24 cellular contexts compared by ENCODE assay signal in genomic region chr20:56752274-56752673, GRCh38.
DNase-seq lines count a peak whose midpoint lies in the region; ATAC-seq, FAIRE-seq and TF ChIP-seq lines count a peak whose summit lies in the region.
"Had no signal": no experiment of that assay in that cellular context is flagged by ENCODE, and none has a peak within 500 bp of the region (broad histone marks: within the 10 kb centered on the region; RNA-seq: fewer than 3 reads in every experiment).

No MANE protein-coding gene starts in this region.

- H3K4ac ChIP-seq in IMR-90 (ENCODE audit: low read depth, low read length) = no peak overlapping the region

- no TSS peak for BruUV-seq in IMR-90 (replicated peaks; lab: Mats Ljungman, UMichigan)

- dilution Hi-C loops in IMR-90 (cut with HindIII; ENCODE audit: low sequenced_read_pairs, unreplicated experiment) = no loop called here

- H3K4me1 ChIP-seq in IMR-90 (ENCODE audit: control insufficient read depth, insufficient read depth, low read length) (no peaks in the 10 kb centered on the region), astrocyte (ENCODE audit: insufficient read depth, low read length) (no peaks in the 10 kb centered on the region)
- H3K4me1 ChIP-seq in CD4-positive, alpha-beta memory T cell (ENCODE audit: insufficient read depth, low read length) = no peaks in the 10 kb centered on the region
- H3K4me1 ChIP-seq: gastrocnemius medialis, HAP-1, sigmoid colon, SJCRH30 had no signal

- TF ChIP-seq CTCF in AG10803 (conservative IDR thresholded peaks at IDR 0.05; ENCODE audit: low read length) (no peak), IMR-90 (conservative IDR thresholded peaks at IDR 0.05; ENCODE audit: low read depth, low read length) (no peak), astrocyte (IDR thresholded peaks at IDR 0.05; ENCODE audit: insufficient read depth, low read depth, low read length) (no peak)

- intact Hi-C loops in IMR-90 (cut with micrococcal nuclease) = no loop called here
- intact Hi-C loops in CD4-positive, alpha-beta memory T cell (cut with micrococcal nuclease) = no loop called here

- in situ Hi-C loops in IMR-90 (cut with MboI; ENCODE audit: low sequenced_read_pairs) = no loop called here

- H3K4me2 ChIP-seq in IMR-90 (ENCODE audit: low read depth, low read length) (no peak overlapping the region), astrocyte (ENCODE audit: low read length) (no peak overlapping the region)

- no peak for TF ChIP-seq RAD21 in IMR-90 (IDR thresholded peaks at IDR 0.05; ENCODE audit: low read length)

- H3K9me3 Mint-ChIP-seq in astrocyte (ENCODE audit: unreplicated experiment) = peaks cover 9% of the 10 kb centered on the region
- H3K9me3 Mint-ChIP-seq in CD4-positive, alpha-beta memory T cell = peaks cover 0 to 2% (median 0%) of the 10 kb centered on the region in 8 donors
- H3K9me3 Mint-ChIP-seq: activated T-helper 2 cell treated with anti-CD3 and anti-CD28 coated beads, Interferon-gamma antibody, Interleukin-2, Interleukin-4, amounts not matched to agents 10 μg/mL and 5 μg/mL and 100 μg/mL, durations not matched to agents 14 hours and 24 hours and 36 hours; T-helper 2 cell treated with Interferon-gamma antibody and Interleukin-4, amounts not matched to agents 5 μg/mL and 100 μg/mL, for 36 hours had no signal

- no peaks in the 10 kb centered on the region for H3K36me3 Mint-ChIP-seq in astrocyte (ENCODE audit: low read depth, unreplicated experiment)
- no peaks in the 10 kb centered on the region for H3K36me3 Mint-ChIP-seq in CD4-positive, alpha-beta memory T cell

- POLR2A ChIA-PET in IMR-90 (lab: Charles Lee; ENCODE audit: unreplicated experiment) = no interaction called here
- POLR2A ChIA-PET in CD4-positive, alpha-beta memory T cell (lab: Charles Lee; ENCODE audit: partially characterized antibody) = no interaction called here

- no peak overlapping the region for H4K8ac ChIP-seq in IMR-90 (ENCODE audit: low read depth in 2 of 2, low read length in 2 of 2)

- DNase-seq in AG10803 (ENCODE audit: low read depth) = peak; percentile 39
- DNase-seq in IMR-90 = no peak
- DNase-seq in astrocyte (ENCODE audit: low read depth) = no peak
- DNase-seq in iris pigment epithelial cell (ENCODE audit: low read depth) = peak; percentile 9
- DNase-seq in CD4-positive, alpha-beta memory T cell = no peak
- DNase-seq in DMS 273 treated with DMSO at 0.1 percent for 48 hours (lab: John Stamatoyannopoulos, UW) = no peak
- DNase-seq in UCSD-AML1 (lab: John Stamatoyannopoulos, UW; ENCODE audit: unreplicated experiment) = no peak
- DNase-seq in T-helper 1 cell = no peak
- DNase-seq: activated CD4-positive, CD25-positive, alpha-beta regulatory T cell treated with anti-CD3 and anti-CD28 coated beads, Interleukin-2, amount 50 U/mL, for 72 hours; cerebellar nuclear complex; gastrocnemius medialis; left ventricle myocardium superior; NCI-H1436 treated with DMSO at 0.1 percent for 48 hours; NCI-H2227 treated with DMSO at 0.1 percent for 48 hours; ovary; sigmoid colon; SJCRH30; stimulated activated CD4-positive, alpha-beta T cell treated with anti-CD3 and anti-CD28 coated beads, Interleukin-1b, Interleukin-23, amount 100 ng/mL, for 48 hours had no signal

- H3K4me3 Mint-ChIP-seq in astrocyte (ENCODE audit: unreplicated experiment) = no peak overlapping the region
- no peak overlapping the region for H3K4me3 Mint-ChIP-seq in CD4-positive, alpha-beta memory T cell
- H3K4me3 Mint-ChIP-seq: T-helper 2 cell treated with Interferon-gamma antibody and Interleukin-4, amounts not matched to agents 5 μg/mL and 100 μg/mL, for 36 hours had no signal

- H3K27me3 Mint-ChIP-seq in astrocyte (ENCODE audit: low read depth, unreplicated experiment) = peaks cover 45% of the 10 kb centered on the region
- peaks cover 5 to 16% of the 10 kb centered on the region in 2 donors for H3K27me3 Mint-ChIP-seq in CD4-positive, alpha-beta memory T cell

- no peak overlapping the region for H4K5ac ChIP-seq in IMR-90 (ENCODE audit: low read depth, low read length)

- H3K27ac Mint-ChIP-seq in astrocyte (ENCODE audit: unreplicated experiment) = peak overlapping the region; percentile 34
- H3K27ac Mint-ChIP-seq in CD4-positive, alpha-beta memory T cell = no peak overlapping the region
- H3K27ac Mint-ChIP-seq: activated T-helper 2 cell treated with anti-CD3 and anti-CD28 coated beads, Interferon-gamma antibody, Interleukin-2, Interleukin-4, amounts not matched to agents 10 μg/mL and 5 μg/mL and 100 μg/mL, durations not matched to agents 14 hours and 24 hours and 36 hours; T-helper 2 cell treated with Interferon-gamma antibody and Interleukin-4, amounts not matched to agents 5 μg/mL and 100 μg/mL, for 36 hours had no signal

- H2BK20ac ChIP-seq in IMR-90 (ENCODE audit: low read depth, low read length) = no peak overlapping the region

- H4K91ac ChIP-seq in IMR-90 (ENCODE audit: insufficient read depth, low read depth, low read length) = no peak overlapping the region

- CTCF ChIA-PET in IMR-90 (lab: Yijun Ruan, JAX) = no interaction called here
- CTCF ChIA-PET in CD4-positive, alpha-beta memory T cell (lab: Charles Lee; ENCODE audit: partially characterized antibody) = no interaction called here

- no peak overlapping the region for H3K18ac ChIP-seq in IMR-90 (ENCODE audit: low read depth, low read length)

- no peak for ATAC-seq in IMR-90 (ENCODE audit: low read depth)
- ATAC-seq: gastrocnemius medialis, GM12878, left ventricle myocardium superior had no signal

- no peak overlapping the region for H3K23ac ChIP-seq in IMR-90 (ENCODE audit: low read depth, low read length)

- H3K27ac ChIP-seq in IMR-90 (ENCODE audit: insufficient read depth, low read length) (no peak overlapping the region), astrocyte (ENCODE audit: low read depth, low read length) (no peak overlapping the region)
- H3K27ac ChIP-seq in CD4-positive, alpha-beta memory T cell (ENCODE audit: low read depth, low read length) = no peak overlapping the region
- H3K27ac ChIP-seq: gastrocnemius medialis, ovary, sigmoid colon, SJCRH30, vagina had no signal

- H2AK5ac ChIP-seq in IMR-90 (ENCODE audit: low read depth, low read length) = no peak overlapping the region

- H3K9ac ChIP-seq in IMR-90 (ENCODE audit: low read depth, low read length) (no peak overlapping the region), astrocyte (ENCODE audit: low read length) (no peak overlapping the region)

- no peak overlapping the region for H2AK9ac ChIP-seq in IMR-90 (replicated peaks; ENCODE audit: low read depth, low read length, poor library complexity)

- no peak overlapping the region for H2BK120ac ChIP-seq in IMR-90 (ENCODE audit: low read depth, low read length)

- 13% methylated on average over 3 of the region's 8 CpGs; no CpG with 5 or more reads in 1 of the 2 experiments for WGBS in IMR-90 (ENCODE audit: extremely low coverage in 2 of 2, insufficient read length in 1 of 2), 2 experiments

- H3K14ac ChIP-seq in IMR-90 (replicated peaks; ENCODE audit: low read depth, low read length) = no peak overlapping the region

- H3K79me2 ChIP-seq in astrocyte (ENCODE audit: insufficient read depth, low read length) = no peaks in the 10 kb centered on the region

- no peak overlapping the region for H2BK15ac ChIP-seq in IMR-90 (ENCODE audit: low read depth, low read length)

- H3K9me3 ChIP-seq in IMR-90 (ENCODE audit: control insufficient read depth, insufficient read depth, low read length) (no peaks in the 10 kb centered on the region), astrocyte (ENCODE audit: insufficient read depth, low read depth, low read length) (peaks cover 3% of the 10 kb centered on the region)
- no peaks in the 10 kb centered on the region for H3K9me3 ChIP-seq in CD4-positive, alpha-beta memory T cell (ENCODE audit: control insufficient read depth in 1 of 2, low read length in 2 of 2)
- H3K9me3 ChIP-seq: gastrocnemius medialis, HAP-1, ovary, sigmoid colon, SJCRH30, vagina had no signal

- no peak overlapping the region for H2BK5ac ChIP-seq in IMR-90 (ENCODE audit: low read depth, low read length, poor library complexity, severe bottlenecking)

- peaks cover 5% of the 10 kb centered on the region for H3K4me1 Mint-ChIP-seq in astrocyte (ENCODE audit: low read depth, unreplicated experiment)
- no peaks in the 10 kb centered on the region for H3K4me1 Mint-ChIP-seq in CD4-positive, alpha-beta memory T cell

- no peak for FAIRE-seq in astrocyte (lab: Jason Lieb, UNC)
- FAIRE-seq: G401.6, GM12878 had no signal

- no peak for TF ChIP-seq POLR2A in IMR-90 (IDR thresholded peaks at IDR 0.05; ENCODE audit: low read depth, low read length)

- H3K79me1 ChIP-seq in IMR-90 (ENCODE audit: low read depth in 1 of 2, low read length in 2 of 2) = no peaks in the 10 kb centered on the region

- H3K36me3 ChIP-seq in IMR-90 (ENCODE audit: control insufficient read depth, insufficient read depth, low read length) = no peaks in the 10 kb centered on the region
- H3K36me3 ChIP-seq in astrocyte (ENCODE audit: insufficient read depth, low read length) = no peaks in the 10 kb centered on the region
- no peaks in the 10 kb centered on the region for H3K36me3 ChIP-seq in CD4-positive, alpha-beta memory T cell (ENCODE audit: insufficient read depth, low read length)
- H3K36me3 ChIP-seq: gastrocnemius medialis, HAP-1, ovary, sigmoid colon, SJCRH30, vagina had no signal

- H3K56ac ChIP-seq in IMR-90 (ENCODE audit: extremely low read depth, insufficient read depth, low read length) = no peak overlapping the region

- no peak overlapping the region for H3K4me3 ChIP-seq in AG10803 (ENCODE audit: low read length)
- H3K4me3 ChIP-seq in IMR-90 (ENCODE audit: insufficient read depth, low read depth, low read length) = no peak overlapping the region
- no peak overlapping the region for H3K4me3 ChIP-seq in astrocyte (ENCODE audit: insufficient read depth, low read depth, low read length)
- no peak overlapping the region for H3K4me3 ChIP-seq in CD4-positive, alpha-beta memory T cell (ENCODE audit: low read length in 2 of 2)
- H3K4me3 ChIP-seq: gastrocnemius medialis, GM12878, HAP-1, ovary, sigmoid colon, SJCRH30, vagina had no signal

- H2AFZ ChIP-seq in IMR-90 (replicated peaks; ENCODE audit: low read length, poor library complexity) (peak overlapping the region; percentile 27), astrocyte (ENCODE audit: low read depth, low read length) (no peak overlapping the region)

- H3K27me3 ChIP-seq in IMR-90 (ENCODE audit: control insufficient read depth, insufficient read depth, low read length) = peaks cover 30% of the 10 kb centered on the region
- H3K27me3 ChIP-seq in astrocyte (ENCODE audit: insufficient read depth, low read length) = peaks cover 23% of the 10 kb centered on the region
- no peaks in the 10 kb centered on the region for H3K27me3 ChIP-seq in CD4-positive, alpha-beta memory T cell (ENCODE audit: insufficient read depth, low read length)
- H3K27me3 ChIP-seq: ovary, vagina had no signal

- no peaks in the 10 kb centered on the region for H4K20me1 ChIP-seq in IMR-90 (ENCODE audit: insufficient read depth, low read length)
- no peaks in the 10 kb centered on the region for H4K20me1 ChIP-seq in astrocyte (ENCODE audit: insufficient read depth, low read length)

- no peaks in the 10 kb centered on the region for H3K9me1 ChIP-seq in IMR-90 (ENCODE audit: insufficient read depth, low read length)

TF ChIP-seq in IMR-90, 13 proteins besides CTCF, POLR2A, EP300 and RAD21 (continues in another document):
- TF ChIP-seq RFX5 (IDR thresholded peaks at IDR 0.05; ENCODE audit: low read depth, low read length) = no peak
- TF ChIP-seq RCOR1 (IDR thresholded peaks at IDR 0.05; ENCODE audit: insufficient replicate concordance, low read length) = no peak
- no peak for TF ChIP-seq MAFK (IDR thresholded peaks at IDR 0.05; ENCODE audit: low read depth, low read length)

Comparison
In these comparisons a context has a peak if more than half of its experiments do, and no peak if none do; other contexts are left out.
1. DNase-seq: peak in AG10803 (single experiment) and iris pigment epithelial cell (single experiment); none in IMR-90 (single experiment), astrocyte (single experiment), CD4-positive, alpha-beta memory T cell (0 of 5), DMS 273 treated with DMSO at 0.1 percent for 48 hours (single experiment), UCSD-AML1 (single experiment) and T-helper 1 cell (0 of 5).